8 cellular contexts compared by ENCODE assay signal in genomic region chr16:1152651-1153259, GRCh38. TPM values are rescaled to one million over a fixed set of nuclear protein-coding genes. Genes with fewer than 3 reads are reported as not detected.
DNase-seq lines count a peak whose midpoint lies in the region; ATAC-seq and TF ChIP-seq lines count a peak whose summit lies in the region.

Gene CACNA1H, plus strand, starts transcription at chr16:1153106. Its CDS starts 632 bp downstream, at chr16:1153738.

- no peaks in the 10 kb centered on the region for H3K79me2 ChIP-seq in PC-3 (ENCODE audit: low read length)

- intact Hi-C loops in PC-3 (cut with micrococcal nuclease), result no loop called here

- peaks cover 11% of the 10 kb centered on the region; the same call in 1 of the 2 replicates for H3K4me1 ChIP-seq in PC-3 (ENCODE audit: insufficient read depth, low read length)

- no peaks in the 10 kb centered on the region for H3K9me2 ChIP-seq in PC-3 (replicated peaks; ENCODE audit: low read length)

- H3K4me3 Mint-ChIP-seq in activated naive CD4-positive, alpha-beta T cell treated with anti-CD3 and anti-CD28 coated beads, Interleukin-2, amount 10 ng/mL, durations not matched to agents 7 days and 5 days, result no peak within 1 kb of the TSS

- no peak within 1 kb of the TSS for H3K9ac ChIP-seq in PC-3 (ENCODE audit: low read length)

- H3K4me1 Mint-ChIP-seq in activated naive CD4-positive, alpha-beta T cell treated with anti-CD3 and anti-CD28 coated beads, Interleukin-2, amount 10 ng/mL, durations not matched to agents 7 days and 5 days, result no peaks in the 10 kb centered on the region

- H3K9me3 Mint-ChIP-seq in activated naive CD4-positive, alpha-beta T cell treated with anti-CD3 and anti-CD28 coated beads, Interleukin-2, amount 10 ng/mL, durations not matched to agents 7 days and 5 days, result peaks cover 2% of the 10 kb centered on the region

- H3K4me3 ChIP-seq in PC-3 (ENCODE audit: low read length), result no peak within 1 kb of the TSS

- no peaks in the 10 kb centered on the region for H3K36me3 ChIP-seq in PC-3 (ENCODE audit: low read depth, low read length)

- CTCF ChIA-PET in PC-3 (lab: Charles Lee), result no interaction called here
- CTCF ChIA-PET in activated naive CD4-positive, alpha-beta T cell treated with anti-CD3 and anti-CD28 coated beads, Interleukin-2, amount 10 ng/mL, durations not matched to agents 7 days and 5 days (lab: Charles Lee), result no interaction called here

- peaks cover 53% of the 10 kb centered on the region for H3K27me3 Mint-ChIP-seq in activated naive CD4-positive, alpha-beta T cell treated with anti-CD3 and anti-CD28 coated beads, Interleukin-2, amount 10 ng/mL, durations not matched to agents 7 days and 5 days

- H3K4me2 ChIP-seq in PC-3 (ENCODE audit: low read length), result no peak within 1 kb of the TSS

- TF ChIP-seq CTCF in PC-3 (conservative IDR thresholded peaks at IDR 0.05; ENCODE audit: low read depth, low read length), result no peak

- BruUV-seq in PC-3 (replicated peaks; lab: Mats Ljungman, UMichigan), result no TSS peak

- no peak within 1 kb of the TSS for H2AFZ ChIP-seq in PC-3 (ENCODE audit: low read length)

- no peaks in the 10 kb centered on the region for H3F3A ChIP-seq in PC-3 (ENCODE audit: low read length, unreplicated experiment)

- no peaks in the 10 kb centered on the region for H3K36me3 Mint-ChIP-seq in activated naive CD4-positive, alpha-beta T cell treated with anti-CD3 and anti-CD28 coated beads, Interleukin-2, amount 10 ng/mL, durations not matched to agents 7 days and 5 days

- no peaks in the 10 kb centered on the region for H4K20me1 ChIP-seq in PC-3 (ENCODE audit: low read length)

- DNase-seq in AG08396 (ENCODE audit: low spot score) (peak; percentile 82), PC-3 (no peak), left kidney (ENCODE audit: low read depth, low spot score) (peak; percentile 78), NCI-H1048 (lab: John Stamatoyannopoulos, UW) (no peak)
- DNase-seq in activated naive CD4-positive, alpha-beta T cell treated with anti-CD3 and anti-CD28 coated beads, Interleukin-2, amount 10 ng/mL, durations not matched to agents 7 days and 5 days, result peak; percentile 62
- peak; percentile 48 to 67 (median 61) for DNase-seq in stimulated activated CD4-positive, alpha-beta T cell treated with anti-CD3 and anti-CD28 coated beads, TNF-alpha, amount 100 ng/mL, for 4 hours (ENCODE audit: low read depth in 3 of 3)

- ATAC-seq in PC-3 (peak; percentile 11; the same call in 1 of the 2 replicates), GM21515 (IDR thresholded peaks at IDR 0.05; ENCODE audit: unreplicated experiment) (no peak), GM19467 (IDR thresholded peaks at IDR 0.05; ENCODE audit: unreplicated experiment) (no peak)

- H3K27ac ChIP-seq in PC-3 (ENCODE audit: low read length), result no peak within 1 kb of the TSS

- no peak within 1 kb of the TSS for H3K27ac Mint-ChIP-seq in activated naive CD4-positive, alpha-beta T cell treated with anti-CD3 and anti-CD28 coated beads, Interleukin-2, amount 10 ng/mL, durations not matched to agents 7 days and 5 days

- POLR2A ChIA-PET in PC-3 (lab: Charles Lee; ENCODE audit: unreplicated experiment), result no interaction called here

- peaks cover 7% of the 10 kb centered on the region for H3K27me3 ChIP-seq in PC-3 (ENCODE audit: low read length)

- no peaks in the 10 kb centered on the region for H3K9me3 ChIP-seq in PC-3 (ENCODE audit: low read length)

RNA-seq across cellular contexts. Expression of gene CACNA1H, which starts in this region (rescaled TPM):
- total RNA-seq in PC-3 (2014; rRNA removed), result 4.1 and 7.8 TPM in 2 replicates

Comparison
In these comparisons a context has a peak if more than half of its experiments do, and no peak if none do; other contexts are left out.
1. DNase-seq: peak in AG08396 (single experiment), activated naive CD4-positive, alpha-beta T cell treated with anti-CD3 and anti-CD28 coated beads, Interleukin-2, amount 10 ng/mL, durations not matched to agents 7 days and 5 days (single experiment), left kidney (single experiment) and stimulated activated CD4-positive, alpha-beta T cell treated with anti-CD3 and anti-CD28 coated beads, TNF-alpha, amount 100 ng/mL, for 4 hours (3 of 3); none in PC-3 (single experiment) and NCI-H1048 (single experiment).